ENCODE assay signal across 8 cellular contexts in genomic region chr6:130018830-130019795, GRCh38. TPM values are rescaled to one million over a fixed set of nuclear protein-coding genes. Genes with fewer than 3 reads are reported as not detected.
DNase-seq lines count a peak whose midpoint lies in the region; ATAC-seq and TF ChIP-seq lines count a peak whose summit lies in the region.

No MANE protein-coding gene starts in this region.

- ATAC-seq in HG03103 (IDR thresholded peaks at IDR 0.05; ENCODE audit: low read depth, unreplicated experiment), result peak; percentile 20
- peak; percentile 43 to 48 for ATAC-seq in activated naive CD4-positive, alpha-beta T cell treated with anti-CD3 and anti-CD28 coated beads, Interleukin-2, amount 50 U/mL, for 72 hours
- ATAC-seq in Right ventricle myocardium superior (ENCODE audit: poor library complexity), result peak; percentile 7

- H3K79me2 ChIP-seq in osteoblast (ENCODE audit: insufficient read depth, low read length), result peaks cover 2% of the 10 kb centered on the region

- H3K27me3 ChIP-seq in SJSA1 (replicated peaks) (no peaks in the 10 kb centered on the region), osteoblast (ENCODE audit: insufficient read depth, low read length) (no peaks in the 10 kb centered on the region)

- peaks cover 8% of the 10 kb centered on the region; the same call in 1 of the 2 replicates for H3K36me3 ChIP-seq in SJSA1
- no peaks in the 10 kb centered on the region for H3K36me3 ChIP-seq in osteoblast (ENCODE audit: insufficient read depth, low read length)

- DNase-seq in SIG-M5 treated with dmso at 0.1 percent for 504 hours (lab: John Stamatoyannopoulos, UW; ENCODE audit: unreplicated experiment) (peak; percentile 59), SIG-M5 (lab: John Stamatoyannopoulos, UW) (no peak), SJSA1 (ENCODE audit: low read depth in 1 of 2, low spot score in 2 of 2) (peak in 1 of 2 experiments; percentile 57), Right ventricle myocardium superior (peak; percentile 61), osteoblast (ENCODE audit: insufficient read length, low spot score, missing footprints) (peak; percentile 93), posterior vena cava (ENCODE audit: low spot score) (no peak)
- peak in 1 of 2 donors; percentile 27 for DNase-seq in activated naive CD4-positive, alpha-beta T cell treated with anti-CD3 and anti-CD28 coated beads, Interleukin-2, amount 50 U/mL, for 72 hours (ENCODE audit: low spot score in 2 of 2)

- H3K27ac Mint-ChIP-seq in activated naive CD4-positive, alpha-beta T cell treated with anti-CD3 and anti-CD28 coated beads, Interleukin-2, amount 50 U/mL, for 72 hours, result peak overlapping the region; percentile 94 to 98

- H3K4me2 ChIP-seq in osteoblast (ENCODE audit: insufficient read depth, low read length), result peak overlapping the region; percentile 96

- H3K27ac ChIP-seq in SJSA1 (peak overlapping the region; percentile 40; the same call in 1 of the 2 replicates), osteoblast (ENCODE audit: low read depth, low read length) (peak overlapping the region; percentile 61)

- H3K9me3 ChIP-seq in SJSA1 (replicated peaks), result no peaks in the 10 kb centered on the region
- H3K9me3 ChIP-seq in osteoblast (ENCODE audit: low read depth, low read length), result no peaks in the 10 kb centered on the region

- TF ChIP-seq CTCF in osteoblast (IDR thresholded peaks at IDR 0.05; ENCODE audit: extremely low read depth, low read depth, low read length), result no peak

- H3K4me3 ChIP-seq in SJSA1, result peak overlapping the region; percentile 89
- peak overlapping the region; percentile 90 for H3K4me3 ChIP-seq in osteoblast (ENCODE audit: insufficient read depth, low read length)

- peaks cover 8% of the 10 kb centered on the region in 2 donors for H3K36me3 Mint-ChIP-seq in activated naive CD4-positive, alpha-beta T cell treated with anti-CD3 and anti-CD28 coated beads, Interleukin-2, amount 50 U/mL, for 72 hours

- no peaks in the 10 kb centered on the region for H4K20me1 ChIP-seq in osteoblast (ENCODE audit: insufficient read depth, low read length)

- peak overlapping the region; percentile 98 for H2AFZ ChIP-seq in osteoblast (ENCODE audit: low read length)

- H3K4me1 ChIP-seq in SJSA1 (replicated peaks) (peaks cover 10% of the 10 kb centered on the region), osteoblast (ENCODE audit: insufficient read depth, low read length) (peaks cover 5% of the 10 kb centered on the region)

- intact Hi-C loops in Right ventricle myocardium superior (cut with DNase I) (no loop called here), posterior vena cava (cut with DNase I) (loop anchor here (1.0 to 10.0 kb wide), 2 partner anchors 30 to 424 kb away; no protein-coding TSS in a partner anchor)

- H3K9me3 Mint-ChIP-seq in activated naive CD4-positive, alpha-beta T cell treated with anti-CD3 and anti-CD28 coated beads, Interleukin-2, amount 50 U/mL, for 72 hours, result no peaks in the 10 kb centered on the region

RNA-seq across cellular contexts. Expression of gene L3MBTL3, which starts 0.7 kb away (rescaled TPM):
- total RNA-seq in SJSA1 (2014; rRNA removed; shearing (Covaris generic)), result 12.3 and 24.7 TPM in 2 replicates
- total RNA-seq in activated naive CD4-positive, alpha-beta T cell treated with anti-CD3 and anti-CD28 coated beads, Interleukin-2, amount 50 U/mL, for 72 hours, result 1 to 10 TPM; 3.1 to 5.4 TPM
- total RNA-seq in Right ventricle myocardium superior, result 4.3 TPM
- 8.5 and 8.7 TPM in 2 replicates for total RNA-seq in osteoblast
- total RNA-seq in posterior vena cava, result 10 to 100 TPM in 1 of 2 donors, 1 to 10 TPM in 1; 6.4 to 10.5 TPM

Comparison
In these comparisons a context has a peak if more than half of its experiments do, and no peak if none do; other contexts are left out.
1. DNase-seq: peak in SIG-M5 treated with dmso at 0.1 percent for 504 hours (single experiment), Right ventricle myocardium superior (single experiment) and osteoblast (single experiment); none in SIG-M5 (single experiment) and posterior vena cava (single experiment).
2. Peak in every context shown above with its lines, with median percentiles within 50 percentile points of each other: ATAC-seq.